6 cellular contexts compared by ENCODE assay signal in genomic region chr11:116666673-116667249, GRCh38.
A peak's percentile ranks its signal among the peaks of the same experiment; 100 is the strongest.
DNase-seq lines count a peak whose midpoint lies in the region; ATAC-seq, FAIRE-seq and TF ChIP-seq lines count a peak whose summit lies in the region.
"Not testable (repeated sequence)": the region's sequence is repeated elsewhere in the genome, so short reads cannot be mapped to it uniquely, and the experiment has no call there.

No MANE protein-coding gene starts in this region.

- H3K27me3 ChIP-seq in astrocyte (ENCODE audit: insufficient read depth, low read length); HepG2 (ENCODE audit: control insufficient read depth in 1 of 2, insufficient read depth in 2 of 2, low read length in 2 of 2); right lobe of liver; vagina: not testable (repeated sequence)

- not testable (repeated sequence) for H3K4me1 ChIP-seq in astrocyte (ENCODE audit: insufficient read depth, low read length); vagina
- H3K4me1 ChIP-seq in HepG2 (ENCODE audit: insufficient read depth, low read length) (peaks cover 51% of the 10 kb centered on the region), right lobe of liver (peaks cover 0 to 33% (median 10%) of the 10 kb centered on the region in 4 donors)

- H3K9ac ChIP-seq in astrocyte (ENCODE audit: low read length): not testable (repeated sequence)
- peak overlapping the region; percentile 38; the same call in 1 of the 2 replicates for H3K9ac ChIP-seq in HepG2 (ENCODE audit: insufficient read depth, low read depth, low read length)

- intact Hi-C loops in HepG2 (cut with micrococcal nuclease; ENCODE audit: unreplicated experiment); right lobe of liver (cut with DNase I); posterior vena cava (cut with DNase I); vagina (cut with DNase I): not testable (repeated sequence)

- FAIRE-seq in astrocyte (lab: Jason Lieb, UNC); HepG2 (lab: Jason Lieb, UNC): not testable (repeated sequence)

- H3K27ac ChIP-seq in astrocyte (ENCODE audit: low read depth, low read length); vagina: not testable (repeated sequence)
- H3K27ac ChIP-seq in HepG2 (ENCODE audit: extremely low read length, insufficient read depth, low read length) (peak overlapping the region; percentile 72), right lobe of liver (peak overlapping the region; percentile 38 to 73 (median 67))

- not testable (repeated sequence) for H3K36me3 Mint-ChIP-seq in astrocyte (ENCODE audit: low read depth, unreplicated experiment)

- in situ Hi-C loops in HepG2 (cut with HindIII; ENCODE audit: extremely low pct_ligation_motif_present, low pct_unique_long_range_greater_than_20kb): not testable (repeated sequence)

- DNase-seq in astrocyte (ENCODE audit: low read depth); HepG2 (ENCODE audit: low spot score): not testable (repeated sequence)
- DNase-seq in ecto neural progenitor cell (ENCODE audit: low spot score) (peak; percentile 15), right lobe of liver (peak in 1 of 3 donors; percentile 71), posterior vena cava (ENCODE audit: low spot score) (peak; percentile 70), vagina (ENCODE audit: extremely low spot score in 2 of 2) (peak; percentile 22 to 40)

- not testable (repeated sequence) for H2AFZ ChIP-seq in astrocyte (ENCODE audit: low read depth, low read length); HepG2 (ENCODE audit: low read length)

- H3K79me2 ChIP-seq in astrocyte (ENCODE audit: insufficient read depth, low read length); HepG2 (ENCODE audit: insufficient read depth, low read length): not testable (repeated sequence)

- peak overlapping the region; percentile 18 for H3K4me3 Mint-ChIP-seq in astrocyte (ENCODE audit: unreplicated experiment)

- not testable (repeated sequence) for TF ChIP-seq EP300 in HepG2 (IDR thresholded peaks at IDR 0.05; ENCODE audit: low read depth in 2 of 2, low read length in 2 of 2); HepG2 (CRISPR knock-in tag; IDR thresholded peaks at IDR 0.05; ENCODE audit: borderline replicate concordance)

- H3K4me3 ChIP-seq in astrocyte (ENCODE audit: insufficient read depth, low read depth, low read length); vagina: not testable (repeated sequence)
- H3K4me3 ChIP-seq in HepG2 (replicated peaks in 1 of 3; ENCODE audit: insufficient read depth in 1 of 3, low read depth in 2 of 3, low read length in 3 of 3) (peak overlapping the region; percentile 38 to 64 (median 62)), right lobe of liver (peak overlapping the region in 2 of 3 donors; percentile 6 to 7)

- not testable (repeated sequence) for TF ChIP-seq RAD21 in HepG2 (CRISPR knock-in tag; IDR thresholded peaks at IDR 0.05)

- not testable (repeated sequence) for H3K4me1 Mint-ChIP-seq in astrocyte (ENCODE audit: low read depth, unreplicated experiment)

- H3K4me2 ChIP-seq in astrocyte (ENCODE audit: low read length): not testable (repeated sequence)
- peak overlapping the region; percentile 60 for H3K4me2 ChIP-seq in HepG2 (ENCODE audit: low read depth, low read length)

- CTCF ChIA-PET in HepG2 (lab: Yijun Ruan, JAX; ENCODE audit: low intra/inter-chr PET ratio, low total read pairs): not testable (repeated sequence)

- POLR2A ChIA-PET in HepG2 (lab: Yijun Ruan, JAX): interaction anchor here (0.9 to 1.9 kb wide), 5 partner anchors 21 to 239 kb away, joined by 3 to 10 read pairs (median 4); no protein-coding TSS in a partner anchor

- not testable (repeated sequence) for H4K20me1 ChIP-seq in astrocyte (ENCODE audit: insufficient read depth, low read length); HepG2 (ENCODE audit: insufficient read depth, low read length)

- H3K27me3 Mint-ChIP-seq in astrocyte (ENCODE audit: low read depth, unreplicated experiment): peaks cover 35% of the 10 kb centered on the region

- ATAC-seq in HepG2: peak; percentile 47; the same call in 2 of the 3 replicates
- peak; percentile 26 to 61 (median 35) for ATAC-seq in right lobe of liver

- not testable (repeated sequence) for TF ChIP-seq POLR2A in HepG2 (IDR thresholded peaks at IDR 0.05; ENCODE audit: insufficient read depth in 1 of 2, low read depth in 2 of 2, low read length in 2 of 2); right lobe of liver (IDR thresholded peaks at IDR 0.05); vagina (IDR thresholded peaks at IDR 0.05)

- H3K36me3 ChIP-seq in astrocyte (ENCODE audit: insufficient read depth, low read length); HepG2 (replicated peaks in 1 of 2; ENCODE audit: control insufficient read depth in 1 of 2, insufficient read depth in 2 of 2, low read length in 2 of 2); right lobe of liver; vagina: not testable (repeated sequence)

- H3K9me3 Mint-ChIP-seq in astrocyte (ENCODE audit: unreplicated experiment): peaks cover 20% of the 10 kb centered on the region

- 36% methylated on average over 15 of the region's 15 CpGs for WGBS in HepG2 (ENCODE audit: low lambda C conversion rate)
- 49% methylated on average over 5 of the region's 15 CpGs for WGBS in right lobe of liver (ENCODE audit: insufficient coverage, low coverage, low lambda C conversion rate, missing lambda C conversion rate)

- not testable (repeated sequence) for BruUV-seq in HepG2 (replicated peaks; lab: Mats Ljungman, UMichigan)

- H3K9me3 ChIP-seq in astrocyte (ENCODE audit: insufficient read depth, low read depth, low read length); right lobe of liver; vagina: not testable (repeated sequence)
- peaks cover 15% of the 10 kb centered on the region; the same call in 1 of the 2 replicates for H3K9me3 ChIP-seq in HepG2 (ENCODE audit: low read length)

- TF ChIP-seq CTCF in astrocyte (IDR thresholded peaks at IDR 0.05; ENCODE audit: insufficient read depth, low read depth, low read length); HepG2 (CRISPR knock-in tag; IDR thresholded peaks at IDR 0.05); right lobe of liver (IDR thresholded peaks at IDR 0.05); vagina (IDR thresholded peaks at IDR 0.05): not testable (repeated sequence)

- not testable (repeated sequence) for H3K27ac Mint-ChIP-seq in astrocyte (ENCODE audit: unreplicated experiment)

TF ChIP-seq in HepG2, 621 proteins besides CTCF, POLR2A, EP300 and RAD21 (continues in another document):
- TF ChIP-seq GABPA (IDR thresholded peaks at IDR 0.05; ENCODE audit: low read depth, low read length): not testable (repeated sequence)
- TF ChIP-seq GABPA (CRISPR knock-in tag; IDR thresholded peaks at IDR 0.05; ENCODE audit: low read depth) (0 out of 2 replicates have a peak, but pooled peaks have one; percentile 3), ZFP91 (CRISPR knock-in tag; IDR thresholded peaks at IDR 0.05; ENCODE audit: borderline replicate concordance) (0 out of 2 replicates have a peak, but pooled peaks have one; percentile 41), HDAC1 (CRISPR knock-in tag; IDR thresholded peaks at IDR 0.05) (peak; percentile 9; the same call in 1 of the 2 replicates), ZNF687 (CRISPR knock-in tag; IDR thresholded peaks at IDR 0.05) (peak; percentile 38)
